8 cellular contexts compared by ENCODE assay signal in genomic region chr10:73096452-73097304, GRCh38. TPM values are rescaled to one million over a fixed set of nuclear protein-coding genes. Genes with fewer than 3 reads are reported as not detected.
DNase-seq lines count a peak whose midpoint lies in the region; ATAC-seq and TF ChIP-seq lines count a peak whose summit lies in the region.

Gene P4HA1, minus strand, starts transcription at chr10:73096866. Its CDS starts 21,983 bp downstream, at chr10:73074883.

- CTCF ChIA-PET in activated B cell treated with CpG ODN at 0.5 μM for 24 hours (lab: Charles Lee): interaction anchor here (0.5 to 4.2 kb wide), 19 partner anchors 14 to 731 kb away, joined by 3 to 42 read pairs (median 3); partner anchors contain the start of genes CFAP70, ECD, FAM149B1 and NUDT13

- ATAC-seq in GM19023 (IDR thresholded peaks at IDR 0.05; ENCODE audit: unreplicated experiment) (peak; percentile 83), HG03280 (IDR thresholded peaks at IDR 0.05; ENCODE audit: unreplicated experiment) (peak; percentile 92), activated B cell treated with CpG ODN at 0.5 μM for 24 hours (ENCODE audit: low read depth) (peak; percentile 92)

- H3K4me1 Mint-ChIP-seq in activated B cell treated with CpG ODN at 0.5 μM for 24 hours: peaks cover 30% of the 10 kb centered on the region

- peak within 1 kb of the TSS; percentile 96 for H3K4me3 ChIP-seq in AG10803 (ENCODE audit: low read length)

- H3K27ac ChIP-seq in caudate nucleus (ENCODE audit: low read depth, low read length): peak within 1 kb of the TSS; percentile 99

- POLR2A ChIA-PET in activated B cell treated with CpG ODN at 0.5 μM for 24 hours (lab: Charles Lee): interaction anchor here (0.6 to 6.3 kb wide), 30 partner anchors 10 to 1215 kb away, joined by 3 to 64 read pairs (median 4); partner anchors contain the start of genes DNAJB12, DNAJC9, ECD and FAM149B1

- H3K27me3 Mint-ChIP-seq in activated B cell treated with CpG ODN at 0.5 μM for 24 hours: no peaks in the 10 kb centered on the region

- TF ChIP-seq CTCF in AG10803 (conservative IDR thresholded peaks at IDR 0.05; ENCODE audit: low read length) (peak; percentile 57), activated B cell treated with CpG ODN at 0.5 μM for 24 hours (IDR thresholded peaks at IDR 0.05) (peak; percentile 23)

- peaks cover 12% of the 10 kb centered on the region for H3K36me3 Mint-ChIP-seq in activated B cell treated with CpG ODN at 0.5 μM for 24 hours (ENCODE audit: low read depth)

- DNase-seq in AG10803 (ENCODE audit: low read depth) (peak; percentile 98), NCI-H345 (lab: John Stamatoyannopoulos, UW) (peak; percentile 94), activated B cell treated with CpG ODN at 0.5 μM for 24 hours (peak; percentile 95), caudate nucleus (lab: John Stamatoyannopoulos, UW) (peak; percentile 71 to 100 (median 98)), iris pigment epithelial cell (ENCODE audit: low read depth) (peak; percentile 98)
- DNase-seq in stimulated activated CD4-positive, alpha-beta T cell treated with anti-CD3 and anti-CD28 coated beads, Interleukin-12 subunit alpha, Interleukin-12 subunit beta, amount 100 ng/mL, for 4 hours: peak; percentile 98

- intact Hi-C loops in activated B cell treated with CpG ODN at 0.5 μM for 24 hours (cut with micrococcal nuclease): loop anchor here (1.0 to 5.0 kb wide), 11 partner anchors 14 to 879 kb away; partner anchors contain the start of genes ANAPC16, ANXA7, ASCC1 and DNAJC9

- H3K4me3 Mint-ChIP-seq in activated B cell treated with CpG ODN at 0.5 μM for 24 hours: peak within 1 kb of the TSS; percentile 96

- no peaks in the 10 kb centered on the region for H3K9me3 Mint-ChIP-seq in activated B cell treated with CpG ODN at 0.5 μM for 24 hours

- peak within 1 kb of the TSS; percentile 88 for H3K27ac Mint-ChIP-seq in activated B cell treated with CpG ODN at 0.5 μM for 24 hours

RNA-seq across cellular contexts. Expression of gene P4HA1, which starts in this region (rescaled TPM):
- total RNA-seq in activated B cell treated with CpG ODN at 0.5 μM for 24 hours: 19.8 and 20.5 TPM in 2 replicates

Comparison
In these comparisons a context has a peak if more than half of its experiments do, and no peak if none do; other contexts are left out.
1. Peak in every context shown above with its lines: DNase-seq, ATAC-seq, H3K4me3 ChIP-seq and H3K27ac ChIP-seq.